ENCODE assay signal across 22 cellular contexts in genomic region chr5:79357401-79357800, GRCh38.
DNase-seq lines count a peak whose midpoint lies in the region; FAIRE-seq and TF ChIP-seq lines count a peak whose summit lies in the region.
"Had no signal": no experiment of that assay in that cellular context is flagged by ENCODE, and none has a peak within 500 bp of the region (broad histone marks: within the 10 kb centered on the region; RNA-seq: fewer than 3 reads in every experiment).

No MANE protein-coding gene starts in this region.

- no peak overlapping the region for H2BK120ac ChIP-seq in mesenchymal stem cell (ENCODE audit: low read depth, low read length)

- H3K36me3 Mint-ChIP-seq in astrocyte (ENCODE audit: low read depth, unreplicated experiment), result peaks cover 5% of the 10 kb centered on the region
- no peaks in the 10 kb centered on the region for H3K36me3 Mint-ChIP-seq in Caco-2 (ENCODE audit: insufficient read depth, unreplicated experiment)
- no peaks in the 10 kb centered on the region for H3K36me3 Mint-ChIP-seq in immature natural killer cell

- no peak overlapping the region for H3K4me3 Mint-ChIP-seq in astrocyte (ENCODE audit: unreplicated experiment)
- H3K4me3 Mint-ChIP-seq in Caco-2 (ENCODE audit: unreplicated experiment), result no peak overlapping the region
- no peak overlapping the region for H3K4me3 Mint-ChIP-seq in immature natural killer cell
- H3K4me3 Mint-ChIP-seq: CD4-positive, alpha-beta T cell had no signal

- no peak overlapping the region for H2AK5ac ChIP-seq in mesenchymal stem cell (ENCODE audit: low read length, severe bottlenecking)

- H3K14ac ChIP-seq in mesenchymal stem cell (ENCODE audit: low read length in 2 of 2), result no peak overlapping the region

- BruUV-seq in Caco-2 (replicated peaks; lab: Mats Ljungman, UMichigan), result no TSS peak

- H3K79me1 ChIP-seq in mesenchymal stem cell (replicated peaks; ENCODE audit: low read length, poor library complexity, severe bottlenecking), result no peaks in the 10 kb centered on the region

- no peak overlapping the region for H4K91ac ChIP-seq in mesenchymal stem cell (ENCODE audit: low read length)

- no peak overlapping the region for H3K27ac ChIP-seq in astrocyte (ENCODE audit: low read depth, low read length)
- H3K27ac ChIP-seq in mesenchymal stem cell (ENCODE audit: low read length, poor library complexity, severe bottlenecking), result no peak overlapping the region
- no peak overlapping the region for H3K27ac ChIP-seq in colonic mucosa

- H3K4me1 ChIP-seq in astrocyte (ENCODE audit: insufficient read depth, low read length) (no peaks in the 10 kb centered on the region), mesenchymal stem cell (ENCODE audit: control insufficient read depth, insufficient read depth, low read depth, low read length) (no peaks in the 10 kb centered on the region), Caco-2 (no peaks in the 10 kb centered on the region), colonic mucosa (no peaks in the 10 kb centered on the region)

- H3K27me3 Mint-ChIP-seq in astrocyte (ENCODE audit: low read depth, unreplicated experiment) (no peaks in the 10 kb centered on the region), Caco-2 (ENCODE audit: insufficient read depth, unreplicated experiment) (no peaks in the 10 kb centered on the region), immature natural killer cell (ENCODE audit: low read depth in 3 of 3) (peaks cover 3 to 5% (median 4%) of the 10 kb centered on the region in 3 donors)

- no CpG with 5 or more reads among the region's 1 CpG for WGBS in mesenchymal stem cell

- H3K4me3 ChIP-seq in astrocyte (ENCODE audit: insufficient read depth, low read depth, low read length), result no peak overlapping the region
- H3K4me3 ChIP-seq in mesenchymal stem cell (ENCODE audit: insufficient read depth in 1 of 2, low read depth in 1 of 2, low read length in 2 of 2), result no peak overlapping the region
- H3K4me3 ChIP-seq in Caco-2 (ENCODE audit: low read depth, low read length), result no peak overlapping the region
- H3K4me3 ChIP-seq in colonic mucosa, result no peak overlapping the region

- H3K9me3 ChIP-seq in astrocyte (ENCODE audit: insufficient read depth, low read depth, low read length) (no peaks in the 10 kb centered on the region), mesenchymal stem cell (ENCODE audit: control insufficient read depth, low read length) (no peaks in the 10 kb centered on the region), Caco-2 (no peaks in the 10 kb centered on the region), colonic mucosa (no peaks in the 10 kb centered on the region)

- H3K79me2 ChIP-seq in astrocyte (ENCODE audit: insufficient read depth, low read length), result no peaks in the 10 kb centered on the region

- H4K8ac ChIP-seq in mesenchymal stem cell (ENCODE audit: low read length), result no peak overlapping the region

- H3K27me3 ChIP-seq in astrocyte (ENCODE audit: insufficient read depth, low read length) (no peaks in the 10 kb centered on the region), mesenchymal stem cell (ENCODE audit: control insufficient read depth in 1 of 2, insufficient read depth in 1 of 2, low read length in 2 of 2) (no peaks in the 10 kb centered on the region), Caco-2 (replicated peaks; ENCODE audit: control insufficient read depth, insufficient read depth, low read length) (no peaks in the 10 kb centered on the region), colonic mucosa (no peaks in the 10 kb centered on the region)

- no peak overlapping the region for H2BK12ac ChIP-seq in mesenchymal stem cell (ENCODE audit: low read length in 2 of 2)

- H2AFZ ChIP-seq in astrocyte (ENCODE audit: low read depth, low read length) (no peak overlapping the region), mesenchymal stem cell (ENCODE audit: low read depth, low read length) (no peak overlapping the region)

- H3K4me2 ChIP-seq in astrocyte (ENCODE audit: low read length), result no peak overlapping the region
- H3K4me2 ChIP-seq in mesenchymal stem cell (ENCODE audit: low read length, poor library complexity, severe bottlenecking), result no peak overlapping the region

- intact Hi-C loops in Caco-2 (cut with micrococcal nuclease; ENCODE audit: unreplicated experiment) (no loop called here), colonic mucosa (cut with DNase I) (no loop called here)

- H4K20me1 ChIP-seq in astrocyte (ENCODE audit: insufficient read depth, low read length), result no peaks in the 10 kb centered on the region

- H3K23ac ChIP-seq in mesenchymal stem cell (ENCODE audit: low read length in 2 of 2), result no peak overlapping the region

- TF ChIP-seq CTCF in astrocyte (IDR thresholded peaks at IDR 0.05; ENCODE audit: insufficient read depth, low read depth, low read length) (no peak), Caco-2 (IDR thresholded peaks at IDR 0.05; ENCODE audit: insufficient read depth in 1 of 2, low read depth in 1 of 2, low read length in 1 of 2, severe bottlenecking in 1 of 2, unreplicated experiment in 1 of 2) (no peak), colonic mucosa (IDR thresholded peaks at IDR 0.05) (no peak)

- CTCF ChIA-PET in Caco-2 (lab: Charles Lee), result no interaction called here

- H2BK15ac ChIP-seq in mesenchymal stem cell (ENCODE audit: low read depth, poor library complexity, severe bottlenecking), result peak overlapping the region; percentile 48

- H3K18ac ChIP-seq in mesenchymal stem cell (ENCODE audit: low read depth in 1 of 2, low read length in 2 of 2), result no peak overlapping the region

- DNase-seq in EL (peak; percentile 7), astrocyte (ENCODE audit: low read depth) (peak; percentile 4), dedifferentiated amniotic fluid mesenchymal stem cell (ENCODE audit: extremely low spot score) (peak; percentile 26), mesenchymal stem cell (no peak), Caco-2 (no peak), immature natural killer cell (no peak), OCI-M2 (lab: John Stamatoyannopoulos, UW; ENCODE audit: unreplicated experiment) (no peak), colonic mucosa (no peak)
- DNase-seq: Calu3; CD4-positive, alpha-beta T cell; DMS53; NCI-H1417; NCI-H187; NCI-H226; NCI-H524 treated with DMSO at 0.1 percent for 48 hours; PC-3; RPMI8226; SIG-M5 had no signal

- H3K9me3 Mint-ChIP-seq in astrocyte (ENCODE audit: unreplicated experiment), result peaks cover 4% of the 10 kb centered on the region
- no peaks in the 10 kb centered on the region for H3K9me3 Mint-ChIP-seq in Caco-2 (ENCODE audit: unreplicated experiment)
- H3K9me3 Mint-ChIP-seq in immature natural killer cell, result peaks cover 0 to 2% (median 0%) of the 10 kb centered on the region in 6 donors
- H3K9me3 Mint-ChIP-seq: CD4-positive, alpha-beta T cell had no signal

- no peak for FAIRE-seq in astrocyte (lab: Jason Lieb, UNC)
- FAIRE-seq: A204.1, GM12892, GM18507, H1 had no signal

- POLR2A ChIA-PET in Caco-2 (lab: Charles Lee), result no interaction called here

- H3K4me1 Mint-ChIP-seq in astrocyte (ENCODE audit: low read depth, unreplicated experiment) (no peaks in the 10 kb centered on the region), Caco-2 (ENCODE audit: low read depth, unreplicated experiment) (no peaks in the 10 kb centered on the region), immature natural killer cell (no peaks in the 10 kb centered on the region)

- H3K9ac ChIP-seq in astrocyte (ENCODE audit: low read length) (no peak overlapping the region), mesenchymal stem cell (ENCODE audit: low read length) (no peak overlapping the region), colonic mucosa (ENCODE audit: low read depth in 2 of 2, low read length in 2 of 2) (no peak overlapping the region)

- H3K36me3 ChIP-seq in astrocyte (ENCODE audit: insufficient read depth, low read length), result no peaks in the 10 kb centered on the region
- H3K36me3 ChIP-seq in mesenchymal stem cell (ENCODE audit: control insufficient read depth in 1 of 2, insufficient read depth in 2 of 2, low read depth in 1 of 2, low read length in 2 of 2), result no peaks in the 10 kb centered on the region
- no peaks in the 10 kb centered on the region for H3K36me3 ChIP-seq in Caco-2 (ENCODE audit: control insufficient read depth, insufficient read depth, low read length)
- no peaks in the 10 kb centered on the region for H3K36me3 ChIP-seq in colonic mucosa

- H3K4ac ChIP-seq in mesenchymal stem cell (ENCODE audit: low read depth in 1 of 2, low read length in 2 of 2), result no peak overlapping the region

- no peak overlapping the region for H3K27ac Mint-ChIP-seq in astrocyte (ENCODE audit: unreplicated experiment)
- no peak overlapping the region for H3K27ac Mint-ChIP-seq in Caco-2 (ENCODE audit: unreplicated experiment)
- H3K27ac Mint-ChIP-seq in immature natural killer cell, result no peak overlapping the region
- H3K27ac Mint-ChIP-seq: CD4-positive, alpha-beta T cell had no signal

- no peak overlapping the region for H2BK5ac ChIP-seq in mesenchymal stem cell (ENCODE audit: low read depth, low read length, poor library complexity, severe bottlenecking)

Comparison
In these comparisons a context has a peak if more than half of its experiments do, and no peak if none do; other contexts are left out.
1. DNase-seq: peak in EL (single experiment), astrocyte (single experiment) and dedifferentiated amniotic fluid mesenchymal stem cell (single experiment); none in mesenchymal stem cell (single experiment), Caco-2 (0 of 2), immature natural killer cell (0 of 3), OCI-M2 (single experiment) and colonic mucosa (single experiment).